8 cellular contexts compared by ENCODE assay signal in genomic region chr5:176986280-176986679, GRCh38.
"Had no signal": no experiment of that assay in that cellular context is flagged by ENCODE, and none has a peak within 500 bp of the region (broad histone marks: within the 10 kb centered on the region; RNA-seq: fewer than 3 reads in every experiment).

No MANE protein-coding gene starts in this region.

- ATAC-seq: foreskin keratinocyte, lower lobe of right lung, upper lobe of right lung had no signal

- H3K4me1 ChIP-seq: colonic mucosa, lower lobe of right lung, SJSA1 had no signal

- DNase-seq: colonic mucosa, foreskin keratinocyte, immature natural killer cell, lower lobe of right lung, small intestine, upper lobe of right lung had no signal

- H3K27ac ChIP-seq: colonic mucosa, foreskin keratinocyte, lower lobe of right lung, SJSA1, upper lobe of right lung had no signal

- H3K4me1 Mint-ChIP-seq: mesothelial cell of epicardium had no signal

- H3K9me3 ChIP-seq: colonic mucosa, lower lobe of right lung, upper lobe of right lung had no signal

- H3K27me3 ChIP-seq: colonic mucosa, foreskin keratinocyte, SJSA1, upper lobe of right lung had no signal

- H3K9me3 Mint-ChIP-seq: immature natural killer cell had no signal

- H3K4me3 Mint-ChIP-seq: mesothelial cell of epicardium had no signal

- H3K4me3 ChIP-seq: colonic mucosa, lower lobe of right lung, SJSA1, upper lobe of right lung had no signal

- H3K27ac Mint-ChIP-seq: mesothelial cell of epicardium had no signal
